Comparison of ENCODE assay signal across 28 cellular contexts in the genomic region with DNA sequence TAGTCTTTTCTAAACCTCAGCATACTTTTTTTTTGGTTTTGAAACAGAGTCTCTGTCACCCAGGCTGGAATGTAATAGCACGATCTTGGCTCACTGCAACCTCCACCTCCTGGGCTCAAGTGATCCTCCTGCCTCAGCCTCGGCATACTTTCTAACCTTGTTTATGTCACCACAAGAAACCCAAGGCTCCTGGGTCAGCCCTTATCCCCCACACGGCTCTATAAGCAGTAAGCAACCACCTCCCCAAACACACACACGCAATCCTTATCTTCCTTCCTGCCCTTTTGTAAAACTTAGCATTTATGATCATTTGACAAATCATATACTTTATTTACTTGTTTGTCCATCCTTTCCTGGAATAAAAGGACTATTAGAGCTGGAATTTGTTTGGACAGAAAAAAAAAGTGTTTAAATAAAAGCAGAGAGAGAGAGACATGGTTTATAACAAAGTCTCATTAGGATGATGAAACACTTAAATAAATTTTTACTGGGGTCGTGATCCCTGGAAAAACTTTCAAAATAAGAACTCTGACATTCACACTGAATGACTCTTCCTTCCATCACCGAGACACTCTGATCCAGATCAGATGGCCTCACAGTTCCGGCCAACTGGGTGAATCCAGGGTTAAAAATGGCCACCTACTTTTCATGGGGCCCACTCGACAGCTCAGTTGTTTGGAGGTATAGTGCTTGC.
"Had no signal": no experiment of that assay in that cellular context is flagged by ENCODE, and none has a peak within 500 bp of the region (broad histone marks: within the 10 kb centered on the region; RNA-seq: fewer than 3 reads in every experiment).

No MANE protein-coding gene starts in this region.

- H3K27ac ChIP-seq: body of pancreas, colonic mucosa, heart right ventricle, left lung, lower lobe of right lung, neural progenitor cell, parathyroid adenoma, psoas muscle, sigmoid colon, thyroid gland, upper lobe of right lung had no signal

- H3K9ac ChIP-seq: neural progenitor cell, parathyroid adenoma had no signal

- DNase-seq: activated CD8-positive, alpha-beta memory T cell treated with anti-CD3 and anti-CD28 coated beads for 24 hours; activated effector memory CD4-positive, alpha-beta T cell treated with Interleukin-2 at 50 U/mL for 16 hours; activated naive CD4-positive, alpha-beta T cell treated with Interleukin-2 at 50 U/mL for 16 hours; aorta; cerebellar nuclear complex; colonic mucosa; foreskin melanocyte; heart right ventricle; left lung; lower lobe of right lung; natural killer cell; occipital lobe; psoas muscle; sigmoid colon; stimulated activated CD4-positive, alpha-beta T cell treated with anti-CD3 and anti-CD28 coated beads, Interleukin-1b, Interleukin-23, amount 100 ng/mL, for 48 hours; stimulated activated CD4-positive, alpha-beta T cell treated with anti-CD3 and anti-CD28 coated beads, Interleukin-4, amount 100 ng/mL, for 4 hours; stimulated activated naive B cell treated with anti-CD40 and anti-IgM and Interleukin-4, amounts not matched to agents 10 μg/mL and 1 μg/mL and 100 μg/mL, for 72 hours; stomach; upper lobe of right lung had no signal

- H3K36me3 Mint-ChIP-seq: activated naive CD8-positive, alpha-beta T cell; natural killer cell; neural progenitor cell had no signal

- H3K4me1 ChIP-seq: body of pancreas, colonic mucosa, heart right ventricle, left lung, lower lobe of right lung, parathyroid adenoma, psoas muscle, sigmoid colon, stomach, upper lobe of right lung had no signal

- H3K79me2 ChIP-seq: parathyroid adenoma had no signal

- H3K4me3 ChIP-seq: body of pancreas, colonic mucosa, heart right ventricle, left lung, lower lobe of right lung, neural progenitor cell, psoas muscle, sigmoid colon, smooth muscle cell, stomach, thyroid gland, upper lobe of right lung had no signal

- H3K4me3 Mint-ChIP-seq: activated CD4-positive, alpha-beta T cell treated with anti-CD3 and anti-CD28 coated beads for 36 hours; activated naive CD8-positive, alpha-beta T cell; effector memory CD8-positive, alpha-beta T cell; natural killer cell; neural progenitor cell; stimulated activated naive B cell treated with anti-CD40 and anti-IgM and Interleukin-4, amounts not matched to agents 10 μg/mL and 1 μg/mL and 100 μg/mL, for 72 hours; T-helper 2 cell treated with Interferon-gamma antibody and Interleukin-4, amounts not matched to agents 5 μg/mL and 100 μg/mL, for 36 hours had no signal

- H3K4me1 Mint-ChIP-seq: activated CD4-positive, alpha-beta T cell treated with anti-CD3 and anti-CD28 coated beads for 36 hours; natural killer cell had no signal

- ATAC-seq: body of pancreas, heart right ventricle, lower lobe of right lung had no signal

- H3K9me3 Mint-ChIP-seq: effector memory CD8-positive, alpha-beta T cell; natural killer cell had no signal

- H3K27me3 Mint-ChIP-seq: activated CD4-positive, alpha-beta T cell treated with anti-CD3 and anti-CD28 coated beads for 36 hours; activated naive CD8-positive, alpha-beta T cell had no signal

- H3K9me3 ChIP-seq: body of pancreas, colonic mucosa, heart right ventricle, left lung, lower lobe of right lung, psoas muscle, sigmoid colon, stomach, thyroid gland, upper lobe of right lung had no signal

- H3K27me3 ChIP-seq: body of pancreas, colonic mucosa, left lung, neural progenitor cell, sigmoid colon, stomach, thyroid gland, upper lobe of right lung had no signal

- H3K27ac Mint-ChIP-seq: activated CD4-positive, alpha-beta T cell treated with anti-CD3 and anti-CD28 coated beads for 36 hours; effector memory CD8-positive, alpha-beta T cell; natural killer cell; neural progenitor cell; stimulated activated naive B cell treated with anti-CD40 and anti-IgM and Interleukin-4, amounts not matched to agents 10 μg/mL and 1 μg/mL and 100 μg/mL, for 72 hours; T-helper 2 cell treated with Interferon-gamma antibody and Interleukin-4, amounts not matched to agents 5 μg/mL and 100 μg/mL, for 36 hours had no signal

- H2AFZ ChIP-seq: neural progenitor cell, parathyroid adenoma had no signal

- H3K36me3 ChIP-seq: colonic mucosa, heart right ventricle, left lung, lower lobe of right lung, neural progenitor cell, sigmoid colon, stomach, thyroid gland, upper lobe of right lung had no signal

- H3K4me2 ChIP-seq: neural progenitor cell, smooth muscle cell had no signal
